Comparison of ENCODE assay signal across 2 cellular contexts in genomic region chr1:51986718-51987117, GRCh38.
TF ChIP-seq lines count a peak whose summit lies in the region.

No MANE protein-coding gene starts in this region.

TF ChIP-seq in GM23338, 12 proteins besides CTCF, POLR2A, EP300 and RAD21:
- TF ChIP-seq REST (IDR thresholded peaks at IDR 0.05; ENCODE audit: unreplicated experiment) (no peak), EZH2 (IDR thresholded peaks at IDR 0.05; ENCODE audit: low read depth, unreplicated experiment) (no peak), CREB1 (CRISPR knock-in tag; IDR thresholded peaks at IDR 0.05; ENCODE audit: low read depth) (no peak), JUNB (IDR thresholded peaks at IDR 0.05; ENCODE audit: unreplicated experiment) (no peak), ZNF114 (CRISPR knock-in tag; IDR thresholded peaks at IDR 0.05) (no peak), EZH2phosphoT487 (IDR thresholded peaks at IDR 0.05; ENCODE audit: unreplicated experiment) (no peak), NANOG (IDR thresholded peaks at IDR 0.05; ENCODE audit: borderline replicate concordance) (no peak), ZNF462 (CRISPR knock-in tag; IDR thresholded peaks at IDR 0.05) (no peak), ETS1 (IDR thresholded peaks at IDR 0.05) (no peak), ZNF331 (CRISPR knock-in tag; IDR thresholded peaks at IDR 0.05; ENCODE audit: low read depth) (no peak), STAT1 (IDR thresholded peaks at IDR 0.05; ENCODE audit: unreplicated experiment) (no peak), POLR2AphosphoS5 (IDR thresholded peaks at IDR 0.05; ENCODE audit: low read depth) (no peak)

TF ChIP-seq in IMR-90, 13 proteins besides CTCF, POLR2A, EP300 and RAD21:
- TF ChIP-seq MAZ (IDR thresholded peaks at IDR 0.05; ENCODE audit: borderline replicate concordance, low read depth, low read length): no peak
- no peak for TF ChIP-seq CEBPB (IDR thresholded peaks at IDR 0.05; ENCODE audit: low read depth, low read length)
- no peak for TF ChIP-seq USF2 (IDR thresholded peaks at IDR 0.05; ENCODE audit: low read depth, low read length)
- no peak for TF ChIP-seq BHLHE40 (IDR thresholded peaks at IDR 0.05; ENCODE audit: low read depth, low read length)
- TF ChIP-seq ELK1 (IDR thresholded peaks at IDR 0.05; ENCODE audit: borderline replicate concordance, low read depth, low read length): no peak
- no peak for TF ChIP-seq MAFK (IDR thresholded peaks at IDR 0.05; ENCODE audit: low read depth, low read length)
